In genomic region chr22:41876275-41876674, GRCh38 we compare ENCODE assay signal across 23 cellular contexts. TPM values are rescaled to one million over a fixed set of nuclear protein-coding genes. Genes with fewer than 3 reads are reported as not detected.
DNase-seq lines count a peak whose midpoint lies in the region; ATAC-seq and TF ChIP-seq lines count a peak whose summit lies in the region.
"Had no signal": no experiment of that assay in that cellular context is flagged by ENCODE, and none has a peak within 500 bp of the region (broad histone marks: within the 10 kb centered on the region; RNA-seq: fewer than 3 reads in every experiment).

No MANE protein-coding gene starts in this region.

- no TSS peak for BruUV-seq in Calu3 (replicated peaks; lab: Mats Ljungman, UMichigan)

- H3K27ac Mint-ChIP-seq in activated naive CD8-positive, alpha-beta T cell, result peak overlapping the region; percentile 86
- no peak overlapping the region for H3K27ac Mint-ChIP-seq in activated naive CD8-positive, alpha-beta T cell treated with anti-CD3 and anti-CD28 coated beads for 36 hours
- peak overlapping the region; percentile 83 for H3K27ac Mint-ChIP-seq in activated naive CD8-positive, alpha-beta T cell treated with anti-CD3 and anti-CD28 coated beads, Interleukin-2, amount 50 U/mL, for 24 hours
- peak overlapping the region; percentile 68 for H3K27ac Mint-ChIP-seq in stimulated activated memory B cell treated with anti-CD40 and anti-IgM and Interleukin-4, amounts not matched to agents 10 μg/mL and 1 μg/mL and 100 μg/mL, for 72 hours
- H3K27ac Mint-ChIP-seq in Calu3 (ENCODE audit: unreplicated experiment), result no peak overlapping the region
- H3K27ac Mint-ChIP-seq: activated B cell treated with CpG ODN at 0.5 μM for 24 hours, endodermal cell, type B pancreatic cell had no signal

- DNase-seq in activated naive CD8-positive, alpha-beta T cell treated with anti-CD3 and anti-CD28 coated beads for 36 hours, result no peak
- DNase-seq in GM03348 (ENCODE audit: low spot score) (peak; percentile 56), epidermal melanocyte (ENCODE audit: insufficient read length, low spot score) (no peak), Calu3 (no peak)
- DNase-seq in activated naive CD8-positive, alpha-beta T cell treated with anti-CD3 and anti-CD28 coated beads, Interleukin-2, amount 50 U/mL, for 24 hours, result no peak
- DNase-seq: activated B cell treated with CpG ODN at 0.5 μM for 24 hours; activated CD8-positive, alpha-beta memory T cell treated with anti-CD3 and anti-CD28 coated beads for 24 hours; cortex of kidney; DMS53; endodermal cell; KBM-7; kidney; lower lobe of right lung; MG63; NCI-H446 treated with DMSO at 0.1 percent for 48 hours; OCI-M1 had no signal

- no peaks in the 10 kb centered on the region for H3K27me3 Mint-ChIP-seq in activated naive CD8-positive, alpha-beta T cell
- no peaks in the 10 kb centered on the region for H3K27me3 Mint-ChIP-seq in activated naive CD8-positive, alpha-beta T cell treated with anti-CD3 and anti-CD28 coated beads for 36 hours
- H3K27me3 Mint-ChIP-seq in activated naive CD8-positive, alpha-beta T cell treated with anti-CD3 and anti-CD28 coated beads, Interleukin-2, amount 50 U/mL, for 24 hours, result no peaks in the 10 kb centered on the region
- H3K27me3 Mint-ChIP-seq in stimulated activated memory B cell treated with anti-CD40 and anti-IgM and Interleukin-4, amounts not matched to agents 10 μg/mL and 1 μg/mL and 100 μg/mL, for 72 hours, result no peaks in the 10 kb centered on the region
- no peaks in the 10 kb centered on the region for H3K27me3 Mint-ChIP-seq in Calu3 (ENCODE audit: unreplicated experiment)
- H3K27me3 Mint-ChIP-seq: activated B cell treated with CpG ODN at 0.5 μM for 24 hours, type B pancreatic cell had no signal

- H3K4me1 Mint-ChIP-seq in activated naive CD8-positive, alpha-beta T cell (ENCODE audit: low read depth), result peaks cover 47% of the 10 kb centered on the region
- H3K4me1 Mint-ChIP-seq in activated naive CD8-positive, alpha-beta T cell treated with anti-CD3 and anti-CD28 coated beads for 36 hours, result peaks cover 43% of the 10 kb centered on the region
- peaks cover 69% of the 10 kb centered on the region for H3K4me1 Mint-ChIP-seq in activated naive CD8-positive, alpha-beta T cell treated with anti-CD3 and anti-CD28 coated beads, Interleukin-2, amount 50 U/mL, for 24 hours
- peaks cover 26% of the 10 kb centered on the region for H3K4me1 Mint-ChIP-seq in stimulated activated memory B cell treated with anti-CD40 and anti-IgM and Interleukin-4, amounts not matched to agents 10 μg/mL and 1 μg/mL and 100 μg/mL, for 72 hours
- no peaks in the 10 kb centered on the region for H3K4me1 Mint-ChIP-seq in Calu3 (ENCODE audit: low read depth, unreplicated experiment)

- intact Hi-C loops in Calu3 (cut with micrococcal nuclease; ENCODE audit: unreplicated experiment), result no loop called here

- CTCF ChIA-PET in Calu3 (lab: Charles Lee), result no interaction called here

- TF ChIP-seq CTCF in Calu3 (IDR thresholded peaks at IDR 0.05; ENCODE audit: unreplicated experiment), result no peak

- ATAC-seq in activated naive CD8-positive, alpha-beta T cell treated with anti-CD3 and anti-CD28 coated beads, Interleukin-2, amount 50 U/mL, for 24 hours, result no peak
- ATAC-seq in stimulated activated memory B cell treated with anti-CD40 and anti-IgM and Interleukin-4, amounts not matched to agents 10 μg/mL and 1 μg/mL and 100 μg/mL, for 72 hours, result no peak
- no peak for ATAC-seq in HG02973 (IDR thresholded peaks at IDR 0.05; ENCODE audit: unreplicated experiment)
- ATAC-seq: lower lobe of right lung had no signal

- no peaks in the 10 kb centered on the region for H3K9me3 Mint-ChIP-seq in activated naive CD8-positive, alpha-beta T cell (ENCODE audit: low read depth)
- H3K9me3 Mint-ChIP-seq in activated naive CD8-positive, alpha-beta T cell treated with anti-CD3 and anti-CD28 coated beads for 36 hours, result no peaks in the 10 kb centered on the region
- no peaks in the 10 kb centered on the region for H3K9me3 Mint-ChIP-seq in activated naive CD8-positive, alpha-beta T cell treated with anti-CD3 and anti-CD28 coated beads, Interleukin-2, amount 50 U/mL, for 24 hours
- no peaks in the 10 kb centered on the region for H3K9me3 Mint-ChIP-seq in stimulated activated memory B cell treated with anti-CD40 and anti-IgM and Interleukin-4, amounts not matched to agents 10 μg/mL and 1 μg/mL and 100 μg/mL, for 72 hours
- no peaks in the 10 kb centered on the region for H3K9me3 Mint-ChIP-seq in Calu3 (ENCODE audit: low read depth, unreplicated experiment)
- H3K9me3 Mint-ChIP-seq: activated B cell treated with CpG ODN at 0.5 μM for 24 hours, endodermal cell, type B pancreatic cell had no signal

- peaks cover 19% of the 10 kb centered on the region for H3K36me3 Mint-ChIP-seq in activated naive CD8-positive, alpha-beta T cell
- H3K36me3 Mint-ChIP-seq in activated naive CD8-positive, alpha-beta T cell treated with anti-CD3 and anti-CD28 coated beads for 36 hours, result peaks cover 54% of the 10 kb centered on the region
- peaks cover 76% of the 10 kb centered on the region for H3K36me3 Mint-ChIP-seq in activated naive CD8-positive, alpha-beta T cell treated with anti-CD3 and anti-CD28 coated beads, Interleukin-2, amount 50 U/mL, for 24 hours (ENCODE audit: low read depth)
- H3K36me3 Mint-ChIP-seq in stimulated activated memory B cell treated with anti-CD40 and anti-IgM and Interleukin-4, amounts not matched to agents 10 μg/mL and 1 μg/mL and 100 μg/mL, for 72 hours, result peaks cover 72% of the 10 kb centered on the region
- peaks cover 67% of the 10 kb centered on the region for H3K36me3 Mint-ChIP-seq in Calu3 (ENCODE audit: insufficient read depth, unreplicated experiment)

- peak overlapping the region; percentile 27 for H3K4me3 Mint-ChIP-seq in activated naive CD8-positive, alpha-beta T cell
- no peak overlapping the region for H3K4me3 Mint-ChIP-seq in activated naive CD8-positive, alpha-beta T cell treated with anti-CD3 and anti-CD28 coated beads for 36 hours
- no peak overlapping the region for H3K4me3 Mint-ChIP-seq in activated naive CD8-positive, alpha-beta T cell treated with anti-CD3 and anti-CD28 coated beads, Interleukin-2, amount 50 U/mL, for 24 hours
- H3K4me3 Mint-ChIP-seq in stimulated activated memory B cell treated with anti-CD40 and anti-IgM and Interleukin-4, amounts not matched to agents 10 μg/mL and 1 μg/mL and 100 μg/mL, for 72 hours, result no peak overlapping the region
- no peak overlapping the region for H3K4me3 Mint-ChIP-seq in Calu3 (ENCODE audit: low read depth, unreplicated experiment)
- H3K4me3 Mint-ChIP-seq: activated B cell treated with CpG ODN at 0.5 μM for 24 hours, endodermal cell, type B pancreatic cell had no signal

RNA-seq across cellular contexts. Expression of gene SHISA8, which starts 38.6 kb away (rescaled TPM):
- total RNA-seq in activated naive CD8-positive, alpha-beta T cell treated with anti-CD3 and anti-CD28 coated beads for 36 hours, result under 1 TPM; 0.56 to 0.68 TPM
- total RNA-seq in Calu3 (2022), result not detected in 2 replicates
- total RNA-seq: cardiac muscle cell, lower lobe of right lung, prostate gland, subcutaneous adipose tissue had no signal

RNA-seq across cellular contexts. Expression of gene SREBF2, which starts 43.4 kb away (rescaled TPM):
- 10 to 100 TPM; 68.1 to 74.8 TPM for total RNA-seq in activated naive CD8-positive, alpha-beta T cell treated with anti-CD3 and anti-CD28 coated beads for 36 hours
- total RNA-seq in Calu3 (2022), result 145 and 159 TPM in 2 replicates

RNA-seq across cellular contexts. Expression of gene TNFRSF13C, which starts 50.3 kb away (rescaled TPM):
- 1 to 10 TPM; 2.2 to 2.3 TPM for total RNA-seq in activated naive CD8-positive, alpha-beta T cell treated with anti-CD3 and anti-CD28 coated beads for 36 hours
- 1.4 and 1.5 TPM in 2 replicates for total RNA-seq in Calu3 (2022)
- total RNA-seq: subcutaneous adipose tissue had no signal

Comparison
In these comparisons a context has a peak if more than half of its experiments do, and no peak if none do; other contexts are left out.
1. H3K27ac Mint-ChIP-seq: peak in activated naive CD8-positive, alpha-beta T cell (single experiment), activated naive CD8-positive, alpha-beta T cell treated with anti-CD3 and anti-CD28 coated beads, Interleukin-2, amount 50 U/mL, for 24 hours (single experiment) and stimulated activated memory B cell treated with anti-CD40 and anti-IgM and Interleukin-4, amounts not matched to agents 10 μg/mL and 1 μg/mL and 100 μg/mL, for 72 hours (single experiment); none in activated naive CD8-positive, alpha-beta T cell treated with anti-CD3 and anti-CD28 coated beads for 36 hours (single experiment) and Calu3 (single experiment).